8 cellular contexts compared by ENCODE assay signal in genomic region chr1:52365091-52365745, GRCh38. TPM values are rescaled to one million over a fixed set of nuclear protein-coding genes. Genes with fewer than 3 reads are reported as not detected.
DNase-seq lines count a peak whose midpoint lies in the region; ATAC-seq and TF ChIP-seq lines count a peak whose summit lies in the region.

No MANE protein-coding gene starts in this region.

- no peaks in the 10 kb centered on the region for H3K27me3 Mint-ChIP-seq in naive thymus-derived CD8-positive, alpha-beta T cell

- no peaks in the 10 kb centered on the region for H3K9me3 Mint-ChIP-seq in naive thymus-derived CD8-positive, alpha-beta T cell

- H3K4me3 Mint-ChIP-seq in naive thymus-derived CD8-positive, alpha-beta T cell, result peak overlapping the region; percentile 90 to 97 (median 95)

- POLR2A ChIA-PET in naive thymus-derived CD8-positive, alpha-beta T cell (lab: Charles Lee), result interaction anchor here (0.6 to 5.0 kb wide), 12 partner anchors 12 to 361 kb away, joined by 3 to 51 read pairs (median 4); partner anchors contain the start of genes BTF3L4, ORC1, PRPF38A and TUT4

- no peak for ATAC-seq in naive thymus-derived CD8-positive, alpha-beta T cell
- ATAC-seq in HG02571 (IDR thresholded peaks at IDR 0.05; ENCODE audit: unreplicated experiment), result no peak

- peak overlapping the region; percentile 69 for H3K4me3 ChIP-seq in fibroblast of mammary gland (ENCODE audit: control insufficient read depth, low read depth, low read length)

- DNase-seq in NCI-H82 (lab: John Stamatoyannopoulos, UW) (peak; percentile 63), NCI-H82 treated with DMSO at 0.1 percent for 48 hours (lab: John Stamatoyannopoulos, UW; ENCODE audit: unreplicated experiment) (no peak), HuH-7 (ENCODE audit: low spot score) (peak; percentile 36), fibroblast of mammary gland (ENCODE audit: low read depth) (peak; percentile 79), NCI-H526 treated with DMSO at 0.1 percent for 48 hours (lab: John Stamatoyannopoulos, UW) (no peak)
- DNase-seq in activated CD4-positive, alpha-beta T cell treated with anti-CD3 and anti-CD28 coated beads, Interleukin-2, amount 50 U/mL, for 48 hours, result peak; percentile 29 to 45
- DNase-seq in naive thymus-derived CD8-positive, alpha-beta T cell, result no peak

- no peak for TF ChIP-seq CTCF in fibroblast of mammary gland (conservative IDR thresholded peaks at IDR 0.05; ENCODE audit: control insufficient read depth, insufficient read depth, low read depth, low read length)

- H3K27ac Mint-ChIP-seq in naive thymus-derived CD8-positive, alpha-beta T cell, result peak overlapping the region; percentile 92 to 97 (median 96)

- H3K4me1 Mint-ChIP-seq in naive thymus-derived CD8-positive, alpha-beta T cell, result peaks cover 18 to 61% (median 51%) of the 10 kb centered on the region in 4 donors

- peaks cover 0 to 37% (median 4%) of the 10 kb centered on the region in 3 donors for H3K36me3 Mint-ChIP-seq in naive thymus-derived CD8-positive, alpha-beta T cell

RNA-seq across cellular contexts. Expression of gene CC2D1B, which starts 0.8 kb away (rescaled TPM):
- total RNA-seq in naive thymus-derived CD8-positive, alpha-beta T cell, result 10 to 100 TPM; 87.0 to 96.5 TPM
- polyA plus RNA-seq in naive thymus-derived CD8-positive, alpha-beta T cell, result 10 to 100 TPM in 1 of 3 donors, 1 to 10 TPM in 2; 4.2 to 10.5 (median 6.7) TPM

RNA-seq across cellular contexts. Expression of gene ORC1, which starts 39.0 kb away (rescaled TPM):
- 1 to 10 TPM; 1.0 to 1.2 TPM for total RNA-seq in naive thymus-derived CD8-positive, alpha-beta T cell
- under 1 TPM in 1 of 3 donors, not detected in 2; 0.18 TPM for polyA plus RNA-seq in naive thymus-derived CD8-positive, alpha-beta T cell

RNA-seq across cellular contexts. Expression of gene PRPF38A, which starts 39.2 kb away (rescaled TPM):
- total RNA-seq in naive thymus-derived CD8-positive, alpha-beta T cell, result 10 to 100 TPM; 78.3 to 89.1 TPM
- 10 to 100 TPM; 31.2 to 36.5 (median 35.5) TPM for polyA plus RNA-seq in naive thymus-derived CD8-positive, alpha-beta T cell

Comparison
In these comparisons a context has a peak if more than half of its experiments do, and no peak if none do; other contexts are left out.
1. DNase-seq: peak in NCI-H82 (single experiment), HuH-7 (single experiment), activated CD4-positive, alpha-beta T cell treated with anti-CD3 and anti-CD28 coated beads, Interleukin-2, amount 50 U/mL, for 48 hours (2 of 2) and fibroblast of mammary gland (single experiment); none in NCI-H82 treated with DMSO at 0.1 percent for 48 hours (single experiment), naive thymus-derived CD8-positive, alpha-beta T cell (0 of 10) and NCI-H526 treated with DMSO at 0.1 percent for 48 hours (single experiment).